7 cellular contexts compared by ENCODE assay signal in the genomic region with DNA sequence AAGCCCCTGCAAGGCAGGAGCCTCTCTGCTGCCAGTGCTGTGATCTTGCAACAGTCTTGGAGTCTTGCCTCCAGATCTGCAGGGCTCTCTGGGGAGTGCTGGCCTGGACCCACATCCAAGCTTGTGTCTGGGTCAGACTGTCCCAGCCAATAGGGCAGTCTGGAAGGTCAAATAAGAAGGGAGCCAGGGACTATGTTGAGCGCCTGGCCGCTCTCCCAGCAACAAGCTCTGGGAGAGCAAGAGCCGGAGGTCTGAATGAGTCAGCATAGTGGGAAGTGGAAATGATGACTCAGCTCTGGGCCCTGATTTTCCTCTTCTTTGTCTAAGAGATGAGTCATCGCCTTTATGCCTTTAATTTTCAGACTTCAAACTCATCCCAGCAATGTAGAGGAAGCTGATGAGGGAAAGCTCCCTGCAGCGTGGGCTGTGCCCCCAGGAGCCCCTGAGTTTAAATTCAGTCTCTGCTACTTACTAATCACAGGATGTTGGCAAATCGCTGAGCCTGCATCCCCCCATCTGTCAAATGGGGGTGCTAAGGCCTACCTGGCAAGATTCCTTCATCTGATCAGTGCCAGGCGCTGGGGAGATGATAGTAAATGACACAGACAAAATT. TPM values are rescaled to one million over a fixed set of nuclear protein-coding genes. Genes with fewer than 3 reads are reported as not detected.
A peak's percentile ranks its signal among the peaks of the same experiment; 100 is the strongest.
DNase-seq lines count a peak whose midpoint lies in the region; ATAC-seq and TF ChIP-seq lines count a peak whose summit lies in the region.

No MANE protein-coding gene starts in this region.

- no peaks in the 10 kb centered on the region for H3K9me3 ChIP-seq in esophagus squamous epithelium

- no peak for TF ChIP-seq POLR2A in esophagus squamous epithelium (IDR thresholded peaks at IDR 0.05)

- H3K4me1 ChIP-seq in esophagus squamous epithelium, result peaks cover 10 to 21% (median 14%) of the 10 kb centered on the region in 3 donors

- ATAC-seq in GM18498 (IDR thresholded peaks at IDR 0.05; ENCODE audit: unreplicated experiment) (peak; percentile 82), HG02840 (IDR thresholded peaks at IDR 0.05; ENCODE audit: low FRiP score, unreplicated experiment) (peak; percentile 57)
- peak; percentile 71 for ATAC-seq in stimulated activated naive CD8-positive, alpha-beta T cell treated with anti-CD3 and anti-CD28 coated beads, Interleukin-15, Interleukin-2, amounts not matched to agents 100 U/mL and 50 U/mL, for 24 hours

- intact Hi-C loops in esophagus squamous epithelium (cut with DNase I), result no loop called here

- H3K27ac ChIP-seq in esophagus squamous epithelium, result peak overlapping the region; percentile 32 to 78 (median 58)

- H3K27me3 ChIP-seq in esophagus squamous epithelium, result no peaks in the 10 kb centered on the region

- peak; percentile 73 for DNase-seq in NCI-H2227 treated with DMSO at 0.1 percent for 48 hours (lab: John Stamatoyannopoulos, UW)
- DNase-seq in activated T-cell treated with anti-CD3 and anti-CD28 coated beads for 1 hour (ENCODE audit: low read depth), result peak; percentile 5
- peak; percentile 29 for DNase-seq in esophagus squamous epithelium (lab: John Stamatoyannopoulos, UW)
- DNase-seq in myocyte (ENCODE audit: low read depth), result peak; percentile 98
- peak; percentile 60 for DNase-seq in stimulated activated naive CD8-positive, alpha-beta T cell treated with anti-CD3 and anti-CD28 coated beads, Interleukin-15, Interleukin-2, amounts not matched to agents 100 U/mL and 50 U/mL, for 24 hours

- 7 to 17% methylated on average over 4 to 7 of the region's 7 CpGs for WGBS in esophagus squamous epithelium, 2 donors

- TF ChIP-seq CTCF in esophagus squamous epithelium (IDR thresholded peaks at IDR 0.05), result no peak

- H3K36me3 ChIP-seq in esophagus squamous epithelium, result no peaks in the 10 kb centered on the region

- H3K4me3 ChIP-seq in esophagus squamous epithelium, result no peak overlapping the region

RNA-seq across cellular contexts. Expression of gene HAPSTR1, which starts 43.6 kb away (rescaled TPM):
- total RNA-seq in esophagus squamous epithelium (10 to 100 TPM; 37.8 to 59.8 (median 47.0) TPM), myocyte (69.4 and 71.6 TPM in 2 replicates)
- polyA plus RNA-seq in myocyte (2012), result 27.7 TPM

Comparison
In these comparisons a context has a peak if more than half of its experiments do, and no peak if none do; other contexts are left out.
1. DNase-seq: peak in every context shown above with its lines; median percentile 98 in myocyte; 73 in NCI-H2227 treated with DMSO at 0.1 percent for 48 hours; 60 in stimulated activated naive CD8-positive, alpha-beta T cell treated with anti-CD3 and anti-CD28 coated beads, Interleukin-15, Interleukin-2, amounts not matched to agents 100 U/mL and 50 U/mL, for 24 hours; 29 in esophagus squamous epithelium; 5 in activated T-cell treated with anti-CD3 and anti-CD28 coated beads for 1 hour.